ENCODE assay signal across 35 cellular contexts in the genomic region with DNA sequence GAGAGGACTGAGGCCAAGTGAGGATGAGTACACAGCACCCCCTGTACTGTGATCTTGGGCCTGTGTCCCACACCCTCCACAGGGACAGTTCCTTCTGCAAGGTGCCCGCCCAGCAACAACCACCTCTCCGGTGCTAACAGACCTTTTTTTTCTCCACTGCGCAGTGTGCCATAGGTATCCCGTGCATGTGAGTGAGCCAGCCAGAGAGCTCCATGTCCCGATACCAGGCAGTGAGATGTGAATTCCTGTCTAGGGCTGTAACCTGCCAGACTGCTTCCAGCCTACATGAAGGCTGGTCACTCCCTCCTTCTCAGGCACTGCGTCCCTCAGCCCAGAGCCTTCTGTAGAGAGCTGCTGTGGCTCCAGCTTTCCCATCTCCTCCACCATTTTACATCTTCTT. TPM values are rescaled to one million over a fixed set of nuclear protein-coding genes. Genes with fewer than 3 reads are reported as not detected.
"Had no signal": no experiment of that assay in that cellular context is flagged by ENCODE, and none has a peak within 500 bp of the region (broad histone marks: within the 10 kb centered on the region; RNA-seq: fewer than 3 reads in every experiment).

No MANE protein-coding gene starts in this region.

- H3K27ac ChIP-seq: ascending aorta, cardiac muscle cell, Peyer's patch, SJSA1, VCaP had no signal

- H3K9me3 Mint-ChIP-seq: activated B cell treated with CpG ODN at 0.5 μM for 24 hours; activated naive CD4-positive, alpha-beta T cell treated with anti-CD3 and anti-CD28 coated beads, Interleukin-2, amount 50 U/mL, for 24 hours; central memory CD8-positive, alpha-beta T cell had no signal

- H3K27me3 Mint-ChIP-seq: activated B cell treated with CpG ODN at 0.5 μM for 24 hours; activated CD8-positive, alpha-beta T cell treated with anti-CD3 and anti-CD28 coated beads for 36 hours; activated naive CD4-positive, alpha-beta T cell treated with anti-CD3 and anti-CD28 coated beads, Interleukin-2, amount 50 U/mL, for 24 hours had no signal

- H3K27me3 ChIP-seq: ascending aorta, cardiac muscle cell, Peyer's patch, SJSA1 had no signal

- H3K4me3 Mint-ChIP-seq: activated B cell treated with CpG ODN at 0.5 μM for 24 hours; activated CD8-positive, alpha-beta T cell treated with anti-CD3 and anti-CD28 coated beads for 36 hours; activated naive CD4-positive, alpha-beta T cell treated with anti-CD3 and anti-CD28 coated beads, Interleukin-2, amount 50 U/mL, for 24 hours; activated naive CD8-positive, alpha-beta T cell treated with anti-CD3 and anti-CD28 coated beads, Interleukin-2, amount 10 ng/mL, durations not matched to agents 7 days and 5 days; central memory CD8-positive, alpha-beta T cell had no signal

- FAIRE-seq: K562 had no signal

- H3K36me3 ChIP-seq: ascending aorta, cardiac muscle cell, Peyer's patch had no signal

- H3K9me3 ChIP-seq: ascending aorta, Peyer's patch, SJSA1 had no signal

- H3K4me1 ChIP-seq: Peyer's patch, SJSA1 had no signal

- H3K4me1 Mint-ChIP-seq: activated B cell treated with CpG ODN at 0.5 μM for 24 hours; central memory CD8-positive, alpha-beta T cell had no signal

- H3K27ac Mint-ChIP-seq: activated B cell treated with CpG ODN at 0.5 μM for 24 hours; activated CD8-positive, alpha-beta T cell treated with anti-CD3 and anti-CD28 coated beads for 36 hours; activated naive CD8-positive, alpha-beta T cell treated with anti-CD3 and anti-CD28 coated beads, Interleukin-2, amount 10 ng/mL, durations not matched to agents 7 days and 5 days; activated T-helper 2 cell treated with anti-CD3 and anti-CD28 coated beads, Interferon-gamma antibody, Interleukin-2, Interleukin-4, amounts not matched to agents 10 μg/mL and 5 μg/mL and 100 μg/mL, durations not matched to agents 14 hours and 24 hours and 36 hours had no signal

- H3K4me3 ChIP-seq: ascending aorta, cardiac muscle cell, K562, Peyer's patch, SJSA1 had no signal

- DNase-seq: activated B cell treated with CpG ODN at 0.5 μM for 24 hours; activated CD4-positive, alpha-beta T cell treated with anti-CD3 and anti-CD28 coated beads for 1 hour; activated CD4-positive, alpha-beta T cell treated with anti-CD3 and anti-CD28 coated beads for 48 hours; activated CD8-positive, alpha-beta T cell treated with anti-CD3 and anti-CD28 coated beads for 36 hours; activated gamma-delta T cell; activated naive CD4-positive, alpha-beta T cell treated with Interleukin-2 at 50 U/mL for 16 hours; activated naive CD8-positive, alpha-beta T cell treated with anti-CD3 and anti-CD28 coated beads, Interleukin-2, amount 10 ng/mL, durations not matched to agents 7 days and 5 days; activated T-cell treated with anti-CD3 and anti-CD28 coated beads, Interleukin-2, amount 50 U/mL, for 1 hour; amygdala; NCI-H1048; NCI-H1105 treated with DMSO at 0.1 percent for 48 hours; NCI-H1436; NCI-H1694; NCI-H1930; NCI-H2081 treated with DMSO at 0.1 percent for 48 hours; NCI-H345; NCI-H510A; NCI-H526; NCI-H748 treated with DMSO at 0.1 percent for 48 hours; NK-92 treated with Interleukin-12 subunit alpha and Interleukin-12 subunit beta, amount 100 ng/mL, for 24 hours; PC-3; Peyer's patch; RPMI8226; SHP77 treated with DMSO at 0.1 percent for 48 hours; SW 1271; T-helper 1 cell; T-helper 9 cell had no signal

RNA-seq across cellular contexts. Expression of a gene that starts 56.9 kb away (rescaled TPM):
- total RNA-seq: activated B cell treated with CpG ODN at 0.5 μM for 24 hours, ascending aorta had no signal
- polyA plus RNA-seq: K562 had no signal
